Comparison of ENCODE assay signal across 14 cellular contexts in the genomic region with DNA sequence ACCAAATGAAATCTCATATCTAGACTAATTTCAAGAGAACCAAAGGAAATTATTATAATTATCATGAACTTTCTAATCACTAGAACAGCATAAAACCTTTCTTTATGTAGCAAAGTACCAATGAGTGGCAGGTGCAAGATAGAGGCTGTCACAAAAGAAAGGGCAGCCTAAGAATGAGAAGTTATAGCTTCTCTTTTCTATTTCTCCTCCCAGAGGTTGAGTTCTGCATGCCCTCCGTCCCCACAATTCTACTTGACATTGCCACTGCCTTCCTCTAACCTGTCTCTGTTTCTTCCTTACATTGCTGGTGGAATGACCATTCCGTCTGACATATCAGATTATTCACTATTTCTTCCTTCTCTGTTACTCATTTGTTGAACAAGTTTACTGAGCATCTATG.
"Had no signal": no experiment of that assay in that cellular context is flagged by ENCODE, and none has a peak within 500 bp of the region (broad histone marks: within the 10 kb centered on the region; RNA-seq: fewer than 3 reads in every experiment).

No MANE protein-coding gene starts in this region.

- H3K4me3 Mint-ChIP-seq: mesothelial cell of epicardium, neural crest cell had no signal

- H3K27ac ChIP-seq: gastrocnemius medialis, heart left ventricle, lower lobe of right lung, thoracic aorta, upper lobe of right lung had no signal

- H3K9me3 ChIP-seq: gastrocnemius medialis, heart left ventricle, lower lobe of right lung, thoracic aorta, upper lobe of right lung had no signal

- H3K27me3 ChIP-seq: gastrocnemius medialis, heart left ventricle, stomach, upper lobe of right lung had no signal

- H3K36me3 ChIP-seq: gastrocnemius medialis, heart left ventricle, lower lobe of right lung, stomach, thoracic aorta, upper lobe of right lung had no signal

- ATAC-seq: gastrocnemius medialis, heart left ventricle, left colon, lower lobe of right lung, sciatic nerve, upper lobe of right lung had no signal

- H3K4me1 ChIP-seq: gastrocnemius medialis, heart left ventricle, lower lobe of right lung, stomach, upper lobe of right lung had no signal

- H3K4me3 ChIP-seq: gastrocnemius medialis, heart left ventricle, lower lobe of right lung, stomach, thoracic aorta, upper lobe of right lung had no signal

- DNase-seq: activated CD4-positive, CD25-positive, alpha-beta regulatory T cell treated with anti-CD3 and anti-CD28 coated beads, Interleukin-2, amount 50 U/mL, for 72 hours; activated naive CD4-positive, alpha-beta T cell treated with Interleukin-2 at 50 U/mL for 16 hours; activated T-cell treated with anti-CD3 and anti-CD28 coated beads for 4 hours; gastrocnemius medialis; heart left ventricle; left colon; lower lobe of right lung; stomach; T-helper 9 cell; upper lobe of right lung had no signal
